Comparison of ENCODE assay signal across 10 cellular contexts in the genomic region with DNA sequence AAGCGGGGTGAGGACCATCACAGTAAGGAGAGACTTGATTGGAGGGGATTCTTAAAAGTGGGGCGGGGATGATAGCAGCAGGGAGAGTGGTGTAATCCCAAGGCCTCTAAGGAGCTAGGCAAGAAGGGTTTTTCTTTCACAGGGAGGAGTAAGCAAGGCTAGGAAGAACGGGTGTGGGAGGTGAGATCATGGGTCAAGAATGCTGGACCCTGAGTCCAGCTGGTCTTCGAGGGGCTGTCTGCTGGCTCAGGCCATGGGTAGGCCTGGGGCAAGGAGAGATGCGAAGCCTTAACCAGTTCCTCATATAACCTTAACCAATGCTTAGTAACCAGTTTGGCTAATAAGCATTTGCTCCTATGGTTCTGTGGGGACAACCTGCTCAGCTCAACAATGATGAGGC.
"Had no signal": no experiment of that assay in that cellular context is flagged by ENCODE, and none has a peak within 500 bp of the region (broad histone marks: within the 10 kb centered on the region; RNA-seq: fewer than 3 reads in every experiment).

No MANE protein-coding gene starts in this region.

- H3K4me3 Mint-ChIP-seq: HFFc6, IgD-negative memory B cell had no signal

- H3K4me1 Mint-ChIP-seq: IgD-negative memory B cell had no signal

- H3K4me3 ChIP-seq: GM23248, HAP-1 had no signal

- H3K36me3 Mint-ChIP-seq: IgD-negative memory B cell had no signal

- H3K9me3 ChIP-seq: HAP-1 had no signal

- H3K27ac ChIP-seq: GM23248, HL-60 had no signal

- H3K36me3 ChIP-seq: HAP-1 had no signal

- DNase-seq: GM23248, GOT3, H7, HFFc6, KBM-7 had no signal

- H3K27ac Mint-ChIP-seq: HFFc6, IgD-negative memory B cell had no signal

- ATAC-seq: HCT116, HepG2 had no signal

- H3K4me1 ChIP-seq: HAP-1 had no signal
